In the genomic region with DNA sequence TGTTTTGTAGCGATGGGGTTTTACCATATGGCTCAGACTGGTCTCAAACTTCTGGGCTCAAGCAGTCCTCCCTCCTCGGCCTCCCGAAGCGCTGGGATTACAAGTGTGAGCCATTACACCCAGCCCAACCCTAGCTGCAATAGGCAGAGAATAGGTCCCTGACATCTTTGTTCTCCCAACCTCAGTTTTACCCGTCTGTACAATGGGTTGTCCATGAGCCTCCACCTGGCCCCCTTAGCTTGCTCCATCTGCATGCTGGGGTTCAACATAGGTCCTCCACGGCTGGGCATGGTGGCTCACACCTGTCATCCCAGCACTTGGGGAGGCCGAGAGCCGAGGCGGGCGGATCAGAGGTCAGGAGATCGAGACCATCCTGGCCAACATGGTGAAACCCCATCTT, we compare ENCODE assay signal across 18 cellular contexts. TPM values are rescaled to one million over a fixed set of nuclear protein-coding genes. Genes with fewer than 3 reads are reported as not detected.
DNase-seq lines count a peak whose midpoint lies in the region; ATAC-seq, FAIRE-seq and TF ChIP-seq lines count a peak whose summit lies in the region.
"Had no signal": no experiment of that assay in that cellular context is flagged by ENCODE, and none has a peak within 500 bp of the region (broad histone marks: within the 10 kb centered on the region; RNA-seq: fewer than 3 reads in every experiment).

No MANE protein-coding gene starts in this region.

- H3K9me3 Mint-ChIP-seq in type B pancreatic cell = no peaks in the 10 kb centered on the region

- TF ChIP-seq POLR2A in adrenal gland (IDR thresholded peaks at IDR 0.05) = no peak
- TF ChIP-seq POLR2A in H1 (IDR thresholded peaks at IDR 0.05; ENCODE audit: control extremely low read depth in 1 of 2, low read depth in 2 of 2, low read length in 2 of 2) = no peak
- TF ChIP-seq POLR2A in uterus (IDR thresholded peaks at IDR 0.05) = no peak

- H3K56ac ChIP-seq in H1 (replicated peaks; ENCODE audit: insufficient read length, low read depth, low read length) = no peak overlapping the region

- H3K27me3 Mint-ChIP-seq in type B pancreatic cell = peaks cover 4% of the 10 kb centered on the region
- H3K27me3 Mint-ChIP-seq: B cell had no signal

- H3K9me3 ChIP-seq in adrenal gland (replicated peaks in 1 of 3) (no peaks in the 10 kb centered on the region), H1 (ENCODE audit: insufficient read depth in 2 of 2, low read depth in 1 of 2, low read length in 1 of 2) (no peaks in the 10 kb centered on the region), uterus (no peaks in the 10 kb centered on the region)
- H3K9me3 ChIP-seq: Peyer's patch had no signal

- H4K20me1 ChIP-seq in H1 (replicated peaks in 1 of 2; ENCODE audit: control insufficient read depth in 1 of 2, insufficient read depth in 2 of 2, low read length in 2 of 2) = peaks cover 0 to 2% of the 10 kb centered on the region in 2 experiments

- H3K79me2 ChIP-seq in H1 (ENCODE audit: control insufficient read depth in 1 of 2, insufficient read depth in 2 of 2, low read length in 2 of 2) = no peaks in the 10 kb centered on the region

- H2AK5ac ChIP-seq in H1 (ENCODE audit: low read depth, low read length) = no peak overlapping the region

- TF ChIP-seq CTCF in adrenal gland (IDR thresholded peaks at IDR 0.05) (no peak), H1 (IDR thresholded peaks at IDR 0.05; ENCODE audit: control extremely low read depth in 1 of 3, insufficient read depth in 1 of 3, low read depth in 1 of 3, low read length in 3 of 3) (no peak), uterus (IDR thresholded peaks at IDR 0.05) (no peak), type B pancreatic cell (conservative IDR thresholded peaks at IDR 0.05) (no peak)

- no peaks in the 10 kb centered on the region for H3K79me1 ChIP-seq in H1 (ENCODE audit: low read depth, low read length)

- H4K91ac ChIP-seq in H1 (replicated peaks; ENCODE audit: insufficient read length, low read length) = no peak overlapping the region

- no peak for ATAC-seq in HG02763 (IDR thresholded peaks at IDR 0.05; ENCODE audit: unreplicated experiment)
- ATAC-seq: Right ventricle myocardium inferior had no signal

- H3K9ac ChIP-seq in H1 (replicated peaks in 1 of 4; ENCODE audit: extremely low read depth in 1 of 4, low read depth in 3 of 4, low read length in 3 of 4) = no peak overlapping the region
- H3K9ac ChIP-seq in rectal smooth muscle tissue (ENCODE audit: low read length) = no peak overlapping the region

- peaks cover 6% of the 10 kb centered on the region for H3K4me1 Mint-ChIP-seq in type B pancreatic cell (ENCODE audit: unreplicated experiment)

- no peak overlapping the region for H2AFZ ChIP-seq in H1 (ENCODE audit: low read length)

- H3K23ac ChIP-seq in H1 (ENCODE audit: insufficient read length) = no peak overlapping the region

- CTCF ChIA-PET in H1 (lab: Charles Lee; ENCODE audit: partially characterized antibody) = interaction anchor here (0.7 to 3.3 kb wide), 3 partner anchors 33 to 49 kb away, joined by 3 to 8 read pairs (median 5); no protein-coding TSS in a partner anchor

- H3K4me1 ChIP-seq in adrenal gland (replicated peaks in 1 of 2) (peaks cover 58 to 82% of the 10 kb centered on the region in 2 donors), H1 (replicated peaks in 1 of 4; ENCODE audit: control insufficient read depth in 3 of 4, insufficient read depth in 4 of 4, low read length in 3 of 4) (peaks cover 0 to 8% (median under 1%) of the 10 kb centered on the region in 4 experiments; a peak in 3 of 7 replicates), rectal smooth muscle tissue (ENCODE audit: control insufficient read depth, insufficient read depth, low read length) (peaks cover 33% of the 10 kb centered on the region), uterus (peaks cover 3 to 43% of the 10 kb centered on the region in 2 donors)

- no peak overlapping the region for H3K4me2 ChIP-seq in H1 (ENCODE audit: insufficient read depth in 1 of 2, low read depth in 2 of 2, low read length in 2 of 2)

- TF ChIP-seq RAD21 in H1 (IDR thresholded peaks at IDR 0.05 in 1 of 2, conservative IDR thresholded peaks at IDR 0.05 in 1 of 2; ENCODE audit: low read depth in 2 of 2, low read length in 2 of 2) = no peak

- H3K23me2 ChIP-seq in H1 (ENCODE audit: low read depth, low read length) = no peaks in the 10 kb centered on the region

- peaks cover 0 to 21% of the 10 kb centered on the region in 2 donors for H3K36me3 ChIP-seq in adrenal gland (replicated peaks in 1 of 2)
- H3K36me3 ChIP-seq in H1 (ENCODE audit: control insufficient read depth in 2 of 4, insufficient read depth in 4 of 4, low read length in 3 of 4) = no peaks in the 10 kb centered on the region
- peaks cover 9% of the 10 kb centered on the region for H3K36me3 ChIP-seq in rectal smooth muscle tissue (ENCODE audit: control insufficient read depth, insufficient read depth, low read length)
- H3K36me3 ChIP-seq in uterus = no peaks in the 10 kb centered on the region

- POLR2A ChIA-PET in H1 (lab: Charles Lee; ENCODE audit: partially characterized antibody) = no interaction called here

- no peak for FAIRE-seq in H1 (lab: Jason Lieb, UNC)

- H2BK15ac ChIP-seq in H1 (ENCODE audit: low read length) = no peak overlapping the region

- H3K4me3 ChIP-seq in adrenal gland (no peak overlapping the region), H1 (ENCODE audit: extremely low read depth in 1 of 4, insufficient read depth in 2 of 4, low read depth in 3 of 4, low read length in 4 of 4) (no peak overlapping the region), rectal smooth muscle tissue (ENCODE audit: low read length) (no peak overlapping the region), uterus (no peak overlapping the region)
- H3K4me3 ChIP-seq: Peyer's patch had no signal

- intact Hi-C loops in adrenal gland (cut with DNase I) = no loop called here
- intact Hi-C loops in uterus (cut with DNase I; ENCODE audit: low total_unique reads) = no loop called here

- H4K8ac ChIP-seq in H1 (ENCODE audit: extremely low read depth, insufficient read depth, low read length) = no peak overlapping the region

- H3K36me3 Mint-ChIP-seq in type B pancreatic cell = peaks cover 4% of the 10 kb centered on the region

- H3K27me3 ChIP-seq in adrenal gland (no peaks in the 10 kb centered on the region), H1 (replicated peaks in 1 of 4; ENCODE audit: control insufficient read depth in 3 of 4, extremely low read depth in 1 of 4, insufficient read depth in 3 of 4, low read length in 3 of 4) (peaks cover 0 to under 1% (median 0%) of the 10 kb centered on the region in 4 experiments; a peak in 3 of 7 replicates), rectal smooth muscle tissue (ENCODE audit: control insufficient read depth, insufficient read depth, low read length) (no peaks in the 10 kb centered on the region), uterus (no peaks in the 10 kb centered on the region)
- H3K27me3 ChIP-seq: Peyer's patch had no signal

- no peak overlapping the region for H3K14ac ChIP-seq in H1 (ENCODE audit: insufficient read length)

- H3K4ac ChIP-seq in H1 (replicated peaks; ENCODE audit: insufficient read length, low read depth, low read length) = no peak overlapping the region

- no peak overlapping the region for H2BK20ac ChIP-seq in H1 (ENCODE audit: low read length)

- DNase-seq in adrenal gland = no peak
- DNase-seq in H1 (ENCODE audit: low read depth in 1 of 2, low spot score in 2 of 2) = no peak
- DNase-seq in uterus = no peak
- DNase-seq in NCI-H2107 treated with DMSO at 0.1 percent for 48 hours (lab: John Stamatoyannopoulos, UW; ENCODE audit: unreplicated experiment) = no peak
- DNase-seq in type B pancreatic cell (ENCODE audit: extremely low spot score, unreplicated experiment) = no peak
- DNase-seq: DND-41; IMR-90; NCI-H1105; NCI-H1694; NCI-H2081 treated with DMSO at 0.1 percent for 48 hours; NCI-H748 treated with DMSO at 0.1 percent for 48 hours; NK-92 treated with Interleukin-12 subunit alpha and Interleukin-12 subunit beta, amount 100 ng/mL, for 24 hours; Peyer's patch had no signal

- WGBS in adrenal gland, 4 donors = 92 to 96% (median 94%) methylated on average over 11 of the region's 11 CpGs
- 94% methylated on average over 11 of the region's 11 CpGs; no CpG with 5 or more reads in 1 of the 2 experiments for WGBS in H1 (ENCODE audit: extremely low coverage in 1 of 2, insufficient coverage in 1 of 2, insufficient read length in 1 of 2, insufficient replicate concordance in 2 of 2, low coverage in 1 of 2, low lambda C conversion rate in 2 of 2, missing lambda C conversion rate in 1 of 2), 2 experiments

- H3K27ac ChIP-seq in adrenal gland (peak overlapping the region in 4 of 5 donors; percentile 17 to 94 (median 78)), H1 (ENCODE audit: low read depth, low read length) (no peak overlapping the region), rectal smooth muscle tissue (ENCODE audit: low read depth, low read length) (peak overlapping the region; percentile 45), uterus (peak overlapping the region; percentile 97 to 99)
- H3K27ac ChIP-seq: HL-60 had no signal

- H4K5ac ChIP-seq in H1 (ENCODE audit: insufficient read length, low read depth, low read length) = no peak overlapping the region

- TF ChIP-seq EP300 in H1 (IDR thresholded peaks at IDR 0.05; ENCODE audit: borderline replicate concordance in 1 of 2, low read depth in 2 of 2, low read length in 2 of 2) = no peak

- H3K18ac ChIP-seq in H1 (ENCODE audit: extremely low read depth, low read length) = no peak overlapping the region

- H2BK120ac ChIP-seq in H1 (replicated peaks; ENCODE audit: low read depth, low read length) = no peak overlapping the region

- no peak overlapping the region for H3K27ac Mint-ChIP-seq in type B pancreatic cell
- H3K27ac Mint-ChIP-seq: B cell had no signal

- H3K4me3 Mint-ChIP-seq in type B pancreatic cell = no peak overlapping the region
- H3K4me3 Mint-ChIP-seq: B cell had no signal

- no peak overlapping the region for H2BK12ac ChIP-seq in H1 (ENCODE audit: low read depth, low read length)

- H2BK5ac ChIP-seq in H1 (ENCODE audit: low read depth, low read length) = no peak overlapping the region

TF ChIP-seq in H1, 55 proteins besides CTCF, POLR2A, EP300 and RAD21 (continues in another document):
- peak; percentile 43; the same call in 1 of the 2 replicates for TF ChIP-seq KDM1A (IDR thresholded peaks at IDR 0.05; ENCODE audit: borderline replicate concordance, low read length)

RNA-seq across cellular contexts. Expression of a gene that starts 14.4 kb away (rescaled TPM):
- total RNA-seq in adrenal gland = 100 to 1,000 TPM; 124 to 329 (median 236) TPM
- 100 to 1,000 TPM in 1 of 3 donors, 10 to 100 TPM in 2; 34.9 to 154 (median 69.2) TPM for polyA plus RNA-seq in adrenal gland
- total RNA-seq in H1 (2021; fragmentation: NEBNext Ultra II Directional; extraction: Animal tissue kit (Norgen Biotek cat#: 25700)) = 2.6 and 3.2 TPM in 2 replicates
- polyA plus RNA-seq in H1 (2011; rRNA removed) = 0.56 and 0.82 TPM in 2 replicates
- polyA plus RNA-seq in H1 (2011; cell fraction: cytosol; rRNA removed) = 0.35 TPM
- polyA plus RNA-seq in H1 (2011; cell fraction: nucleus; rRNA removed) = 0.88 TPM
- polyA plus RNA-seq in H1 (2012, experiment 1 of 2) = 2.1 to 4.3 TPM (median 3.5 TPM) in 4 replicates
- polyA plus RNA-seq in H1 (2012, experiment 2 of 2) = 2.9 TPM
- polyA plus RNA-seq in H1 (2013, experiment 1 of 2) = 6.0 TPM
- polyA plus RNA-seq in H1 (2013, experiment 2 of 2) = 5.3 TPM
- polyA minus RNA-seq in H1 (2011; rRNA and poly(A)+ RNA removed) = 0.34 and 0.41 TPM in 2 replicates
- polyA minus RNA-seq in H1 (2011; cell fraction: cytosol; rRNA and poly(A)+ RNA removed) = 1.2 TPM
- 1.6 TPM for polyA minus RNA-seq in H1 (2011; cell fraction: nucleus; rRNA and poly(A)+ RNA removed)
- 100 to 1,000 TPM in 2 of 4 donors, 10 to 100 TPM in 2; 18.5 to 361 (median 82.9) TPM for total RNA-seq in uterus
- 12.5 and 17.8 TPM in 2 replicates for total RNA-seq in type B pancreatic cell (ENCODE audit: low replicate concordance)
